In genomic region chr5:103562084-103562452, GRCh38 we compare ENCODE assay signal across 8 cellular contexts. TPM values are rescaled to one million over a fixed set of nuclear protein-coding genes. Genes with fewer than 3 reads are reported as not detected.
A peak's percentile ranks its signal among the peaks of the same experiment; 100 is the strongest.
DNase-seq lines count a peak whose midpoint lies in the region; ATAC-seq, FAIRE-seq and TF ChIP-seq lines count a peak whose summit lies in the region.

No MANE protein-coding gene starts in this region.

- H3K9me3 ChIP-seq in HCT116 (ENCODE audit: control insufficient read depth in 1 of 2, insufficient read depth in 1 of 2, low read depth in 1 of 2, low read length in 2 of 2) (no peaks in the 10 kb centered on the region), esophagus muscularis mucosa (no peaks in the 10 kb centered on the region), pancreas (no peaks in the 10 kb centered on the region)

- H3K27ac ChIP-seq in HCT116 (ENCODE audit: low read depth, low read length) (peak overlapping the region; percentile 95), RWPE1 (peak overlapping the region; percentile 90), esophagus muscularis mucosa (replicated peaks in 1 of 4) (peak overlapping the region; percentile 84 to 90 (median 88)), pancreas (peak overlapping the region; percentile 51 to 97 (median 86))

- TF ChIP-seq CTCF in HCT116 (IDR thresholded peaks at IDR 0.05 in 2 of 3, conservative IDR thresholded peaks at IDR 0.05 in 1 of 3; ENCODE audit: borderline replicate concordance in 1 of 3, insufficient read depth in 1 of 3, low read depth in 2 of 3, low read length in 2 of 3) (no peak), RWPE1 (conservative IDR thresholded peaks at IDR 0.05; ENCODE audit: low read depth) (no peak), esophagus muscularis mucosa (IDR thresholded peaks at IDR 0.05) (no peak), pancreas (IDR thresholded peaks at IDR 0.05) (no peak)

- peak overlapping the region; percentile 75 for H3K4me2 ChIP-seq in HCT116 (ENCODE audit: low read length)

- no peak for TF ChIP-seq EP300 in esophagus muscularis mucosa (IDR thresholded peaks at IDR 0.05)

- FAIRE-seq in pancreas (lab: Jason Lieb, UNC): no peak

- intact Hi-C loops in HCT116 (cut with micrococcal nuclease) (no loop called here), esophagus muscularis mucosa (cut with DNase I) (loop anchor here (2.0 kb wide), 1 partner anchor 303 kb away; the partner anchor contains the start of gene MACIR), pancreas (cut with DNase I) (no loop called here)

- 0 out of 4 replicates have a peak, but pooled peaks cover 0 to 3% of the 10 kb centered on the region in 2 experiments for H3K36me3 ChIP-seq in HCT116 (ENCODE audit: control insufficient read depth in 1 of 2, insufficient read depth in 2 of 2, low read length in 2 of 2)
- H3K36me3 ChIP-seq in esophagus muscularis mucosa: peaks cover 0 to 5% (median 0%) of the 10 kb centered on the region in 4 donors
- no peaks in the 10 kb centered on the region for H3K36me3 ChIP-seq in pancreas

- WGBS in esophagus muscularis mucosa: 4% methylated on average over 10 of the region's 10 CpGs
- WGBS in pancreas, 2 donors: 1% methylated on average over 10 of the region's 10 CpGs

- CTCF ChIA-PET in HCT116 (lab: Charles Lee) (no interaction called here), RWPE1 (lab: Yijun Ruan, JAX) (interaction anchor here (0.8 kb wide), 1 partner anchor 87 kb away, joined by 5 read pairs; no protein-coding TSS in a partner anchor)

- no peaks in the 10 kb centered on the region for H3K9me2 ChIP-seq in HCT116 (ENCODE audit: insufficient read depth)

- TF ChIP-seq RAD21 in HCT116 (IDR thresholded peaks at IDR 0.05; ENCODE audit: low read depth): no peak

- TF ChIP-seq POLR2A in HCT116 (IDR thresholded peaks at IDR 0.05; ENCODE audit: borderline replicate concordance, extremely low read depth, insufficient read depth, insufficient read length) (no peak), esophagus muscularis mucosa (IDR thresholded peaks at IDR 0.05; ENCODE audit: low read depth) (no peak)

- no peak for DNase-seq in HCT116 (ENCODE audit: low read depth, low spot score)
- peak; percentile 9 for DNase-seq in RWPE1 (ENCODE audit: low spot score)
- no peak for DNase-seq in esophagus muscularis mucosa (ENCODE audit: extremely low spot score)
- peak in 1 of 6 donors; percentile 51 for DNase-seq in pancreas
- DNase-seq in MV-4-11 (lab: John Stamatoyannopoulos, UW): no peak
- no peak for DNase-seq in dedifferentiated amniotic fluid mesenchymal stem cell (ENCODE audit: extremely low spot score)
- DNase-seq in hippocampal formation (lab: John Stamatoyannopoulos, UW): no peak

- TSS peak; percentile 75 for BruUV-seq in HCT116 (replicated peaks; lab: Mats Ljungman, UMichigan)

- peak overlapping the region; percentile 83 for H3K9ac ChIP-seq in HCT116 (ENCODE audit: low read length)

- peak overlapping the region; percentile 64 for H2AFZ ChIP-seq in HCT116 (ENCODE audit: low read depth, low read length, poor library complexity, severe bottlenecking)

- H3K79me2 ChIP-seq in HCT116 (ENCODE audit: insufficient read depth, low read length): peaks cover 18% of the 10 kb centered on the region; the same call in 1 of the 2 replicates

- no peaks in the 10 kb centered on the region for H4K20me1 ChIP-seq in HCT116 (ENCODE audit: insufficient read depth)

- peaks cover 4 to 8% of the 10 kb centered on the region in 2 experiments; a peak in 2 of 4 replicates for H3K4me1 ChIP-seq in HCT116 (ENCODE audit: control insufficient read depth in 1 of 2, insufficient read depth in 2 of 2, low read length in 2 of 2)
- H3K4me1 ChIP-seq in esophagus muscularis mucosa: peaks cover 0 to 14% (median 10%) of the 10 kb centered on the region in 4 donors
- H3K4me1 ChIP-seq in pancreas: peaks cover 0 to 20% (median 0%) of the 10 kb centered on the region in 3 donors

- RAD21 ChIA-PET in HCT116 (lab: Charles Lee; ENCODE audit: low non-redundant PET in 1 of 2, low total read pairs in 2 of 2, uncharacterized antibody in 2 of 2, unreplicated experiment in 2 of 2): no interaction called here

- peak; percentile 35 for ATAC-seq in GM18508 (IDR thresholded peaks at IDR 0.05; ENCODE audit: insufficient read depth, unreplicated experiment)
- ATAC-seq in HCT116: peak; percentile 48
- peak; percentile 53 to 70 (median 63) for ATAC-seq in pancreas

- no peaks in the 10 kb centered on the region for H3K27me3 ChIP-seq in HCT116 (ENCODE audit: insufficient read depth, low read length)
- peaks cover 0 to 2% (median 0%) of the 10 kb centered on the region in 4 donors for H3K27me3 ChIP-seq in esophagus muscularis mucosa
- no peaks in the 10 kb centered on the region for H3K27me3 ChIP-seq in pancreas

- POLR2A ChIA-PET in HCT116 (lab: Charles Lee) (no interaction called here), RWPE1 (lab: Yijun Ruan, JAX; ENCODE audit: low non-redundant PET) (no interaction called here)

- H3K4me3 ChIP-seq in HCT116 (replicated peaks in 1 of 2; ENCODE audit: low read depth in 1 of 2, low read length in 2 of 2) (peak overlapping the region; percentile 78 to 90), esophagus muscularis mucosa (peak overlapping the region; percentile 63 to 82 (median 81)), pancreas (peak overlapping the region; percentile 61 to 87 (median 75))

TF ChIP-seq in HCT116, 20 proteins besides CTCF, POLR2A, EP300 and RAD21:
- TF ChIP-seq EZH2phosphoT487 (IDR thresholded peaks at IDR 0.05; ENCODE audit: borderline replicate concordance) (no peak), JUND (IDR thresholded peaks at IDR 0.05) (no peak), ELF1 (IDR thresholded peaks at IDR 0.05; ENCODE audit: borderline replicate concordance, low read depth) (no peak), FOSL1 (IDR thresholded peaks at IDR 0.05; ENCODE audit: low read depth) (no peak), SP1 (IDR thresholded peaks at IDR 0.05; ENCODE audit: low read depth) (no peak), ZFX (IDR thresholded peaks at IDR 0.05) (no peak), YY1 (IDR thresholded peaks at IDR 0.05; ENCODE audit: extremely low read depth, insufficient replicate concordance, low read depth, low read length) (no peak), CBX3 (IDR thresholded peaks at IDR 0.05; ENCODE audit: low read depth) (no peak), POLR2AphosphoS5 (IDR thresholded peaks at IDR 0.05; ENCODE audit: low read depth, low read length) (no peak), TCF7L2 (IDR thresholded peaks at IDR 0.05; ENCODE audit: borderline replicate concordance, extremely low read depth, insufficient read depth, insufficient read length) (no peak), SIN3A (IDR thresholded peaks at IDR 0.05; ENCODE audit: low read depth) (no peak), CEBPB (IDR thresholded peaks at IDR 0.05; ENCODE audit: low read depth) (no peak)

RNA-seq across cellular contexts. Expression of gene NUDT12, which starts 0.5 kb away (rescaled TPM):
- total RNA-seq in HCT116 (2021; ENCODE audit: unreplicated experiment) (15.8 TPM), esophagus muscularis mucosa (10 to 100 TPM in 3 of 4 donors, 1 to 10 TPM in 1; 7.0 to 18.3 (median 10.9) TPM), pancreas (10 to 100 TPM in 2 of 6 donors, 1 to 10 TPM in 4; 5.7 to 12.7 (median 8.2) TPM)
- 3.6 and 5.4 TPM in 2 replicates for polyA plus RNA-seq in HCT116 (2012)
- 10 to 100 TPM in 1 of 2 donors, 1 to 10 TPM in 1; 8.2 to 13.5 TPM for polyA plus RNA-seq in pancreas
